ENCODE assay signal across 12 cellular contexts in the genomic region with DNA sequence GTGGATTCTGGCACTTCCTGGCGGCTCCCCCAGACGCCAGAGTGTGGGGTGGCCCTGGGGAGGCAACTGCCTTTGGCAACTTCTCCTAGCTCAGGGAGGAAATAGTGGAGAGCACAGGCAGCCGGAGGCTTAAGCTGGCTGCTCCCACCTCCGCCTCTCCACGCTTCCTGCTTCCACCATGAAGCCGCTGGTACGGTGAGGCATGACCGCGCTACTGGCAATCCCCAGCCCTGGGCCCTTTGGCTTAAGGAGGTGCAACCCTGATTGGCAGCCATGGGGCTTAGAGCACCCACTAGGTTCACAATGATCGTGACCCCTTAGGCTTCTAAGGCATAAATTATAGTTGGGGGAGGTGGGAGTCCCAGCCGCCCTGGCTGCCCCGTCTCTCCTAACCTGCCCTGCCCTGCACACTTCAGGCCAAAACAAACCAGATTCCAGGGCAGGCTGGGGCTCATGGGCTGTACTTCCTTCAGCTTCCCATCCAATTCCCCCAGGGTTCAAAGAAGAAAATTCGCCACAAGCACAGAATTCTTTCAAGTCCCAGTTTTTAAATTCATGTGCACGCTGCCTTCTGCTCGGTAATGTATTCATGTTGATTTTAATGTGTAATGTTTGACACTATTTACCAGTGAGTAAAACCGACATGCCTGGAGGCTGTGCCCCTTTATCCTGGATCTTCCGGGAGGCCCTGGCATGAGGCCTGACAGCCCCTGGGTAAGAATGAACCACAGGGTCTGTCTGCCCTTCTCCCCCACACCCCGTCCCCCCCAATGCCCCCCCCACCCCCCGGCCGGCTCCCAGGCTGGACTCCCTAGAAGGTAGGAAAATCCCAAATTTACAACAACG.
A peak's percentile ranks its signal among the peaks of the same experiment; 100 is the strongest.
DNase-seq lines count a peak whose midpoint lies in the region; ATAC-seq lines count a peak whose summit lies in the region.
"Had no signal": no experiment of that assay in that cellular context is flagged by ENCODE, and none has a peak within 500 bp of the region (broad histone marks: within the 10 kb centered on the region; RNA-seq: fewer than 3 reads in every experiment).

No MANE protein-coding gene starts in this region.

- intact Hi-C loops in left ventricle myocardium superior (cut with micrococcal nuclease), result no loop called here

- DNase-seq in GF-D8 (lab: John Stamatoyannopoulos, UW) (peak; percentile 94), SKM-1 treated with dmso at 0.1 percent for 144 hours (lab: John Stamatoyannopoulos, UW; ENCODE audit: unreplicated experiment) (peak; percentile 88), left ventricle myocardium superior (peak; percentile 49), renal cortical epithelial cell (ENCODE audit: low read depth) (peak; percentile 90), NCI-H510A (lab: John Stamatoyannopoulos, UW) (no peak), foreskin melanocyte (no peak)
- DNase-seq in stimulated activated CD4-positive, alpha-beta T cell treated with anti-CD3 and anti-CD28 coated beads, Interleukin-4, amount 100 ng/mL, for 4 hours, result no peak
- DNase-seq: H9; NCI-H510A treated with DMSO at 0.1 percent for 48 hours; retina; stimulated activated CD8-positive, alpha-beta memory T cell treated with anti-CD3 and anti-CD28 coated beads, Interleukin-4, amount 100 ng/mL, for 48 hours had no signal

- ATAC-seq in left ventricle myocardium superior (peak; percentile 70), GM19452 (IDR thresholded peaks at IDR 0.05; ENCODE audit: unreplicated experiment) (no peak)

Comparison
In these comparisons a context has a peak if more than half of its experiments do, and no peak if none do; other contexts are left out.
1. DNase-seq: peak in GF-D8 (single experiment), SKM-1 treated with dmso at 0.1 percent for 144 hours (single experiment), left ventricle myocardium superior (single experiment) and renal cortical epithelial cell (single experiment); none in NCI-H510A (single experiment), stimulated activated CD4-positive, alpha-beta T cell treated with anti-CD3 and anti-CD28 coated beads, Interleukin-4, amount 100 ng/mL, for 4 hours (0 of 2) and foreskin melanocyte (single experiment).